9 cellular contexts compared by ENCODE assay signal in the genomic region with DNA sequence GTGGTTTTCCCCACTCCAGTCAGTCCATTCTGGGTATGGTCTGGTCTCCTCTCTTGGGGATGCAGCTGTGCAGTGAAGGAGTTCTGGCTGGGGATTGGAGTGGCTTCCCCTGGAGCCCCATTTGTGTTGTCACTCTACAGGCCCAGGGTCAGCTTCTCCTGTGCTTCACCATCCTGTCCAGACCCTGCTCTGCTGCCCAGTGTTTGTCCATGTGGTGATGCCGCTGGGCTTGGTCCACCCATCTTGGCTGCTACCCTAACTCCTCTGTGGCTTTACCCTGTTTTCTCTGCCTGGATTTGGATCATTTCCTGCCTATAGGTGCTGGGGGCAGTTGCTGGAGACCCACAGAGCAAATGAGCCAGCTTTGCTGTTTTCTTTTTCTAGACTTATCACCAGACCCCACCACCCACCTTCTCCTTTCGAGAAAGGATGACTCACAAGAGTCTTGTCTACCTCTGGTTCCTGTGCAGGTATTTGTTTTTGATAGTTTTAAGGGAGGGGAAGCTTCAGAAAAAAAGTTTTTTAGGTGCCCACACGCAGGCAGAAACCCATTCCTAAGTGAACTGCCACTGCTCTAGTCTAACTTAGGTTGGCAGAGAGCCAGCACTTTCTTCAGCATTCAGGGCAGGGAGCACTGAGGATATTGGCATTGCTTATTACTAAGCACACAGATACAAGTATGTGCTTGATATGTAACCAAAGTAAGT. TPM values are rescaled to one million over a fixed set of nuclear protein-coding genes. Genes with fewer than 3 reads are reported as not detected.
DNase-seq lines count a peak whose midpoint lies in the region; ATAC-seq and TF ChIP-seq lines count a peak whose summit lies in the region.
"Had no signal": no experiment of that assay in that cellular context is flagged by ENCODE, and none has a peak within 500 bp of the region (broad histone marks: within the 10 kb centered on the region; RNA-seq: fewer than 3 reads in every experiment).

No MANE protein-coding gene starts in this region.

- peak overlapping the region; percentile 35 for H3K27ac Mint-ChIP-seq in activated naive CD4-positive, alpha-beta T cell treated with anti-CD3 and anti-CD28 coated beads, Interleukin-2, amount 10 ng/mL, durations not matched to agents 7 days and 5 days
- peak overlapping the region; percentile 92 to 99 for H3K27ac Mint-ChIP-seq in stimulated activated naive CD8-positive, alpha-beta T cell treated with anti-CD3 and anti-CD28 coated beads, Interleukin-15, amount 100 ng/mL, for 72 hours

- peaks cover 33% of the 10 kb centered on the region for H3K36me3 ChIP-seq in cardiac muscle cell

- CTCF ChIA-PET in activated naive CD4-positive, alpha-beta T cell treated with anti-CD3 and anti-CD28 coated beads, Interleukin-2, amount 10 ng/mL, durations not matched to agents 7 days and 5 days (lab: Charles Lee), result interaction anchor here (1.5 kb wide), 1 partner anchor 10 kb away, joined by 4 read pairs; no protein-coding TSS in a partner anchor

- no peak for TF ChIP-seq CTCF in cardiac muscle cell (IDR thresholded peaks at IDR 0.05; ENCODE audit: low read depth, low read length)

- no peaks in the 10 kb centered on the region for H3K27me3 ChIP-seq in cardiac muscle cell

- H3K4me3 Mint-ChIP-seq in activated naive CD4-positive, alpha-beta T cell treated with anti-CD3 and anti-CD28 coated beads, Interleukin-2, amount 10 ng/mL, durations not matched to agents 7 days and 5 days, result no peak overlapping the region
- H3K4me3 Mint-ChIP-seq in stimulated activated naive CD8-positive, alpha-beta T cell treated with anti-CD3 and anti-CD28 coated beads, Interleukin-15, amount 100 ng/mL, for 72 hours, result peak overlapping the region; percentile 46 to 54

- no peaks in the 10 kb centered on the region for H3K9me3 ChIP-seq in cardiac muscle cell (ENCODE audit: low read depth)

- no peak overlapping the region for H3K4me3 ChIP-seq in cardiac muscle cell

- peaks cover 49% of the 10 kb centered on the region for H3K36me3 Mint-ChIP-seq in activated naive CD4-positive, alpha-beta T cell treated with anti-CD3 and anti-CD28 coated beads, Interleukin-2, amount 10 ng/mL, durations not matched to agents 7 days and 5 days

- peaks cover 20% of the 10 kb centered on the region for H3K4me1 Mint-ChIP-seq in activated naive CD4-positive, alpha-beta T cell treated with anti-CD3 and anti-CD28 coated beads, Interleukin-2, amount 10 ng/mL, durations not matched to agents 7 days and 5 days
- peaks cover 47% of the 10 kb centered on the region for H3K4me1 Mint-ChIP-seq in stimulated activated naive CD8-positive, alpha-beta T cell treated with anti-CD3 and anti-CD28 coated beads, Interleukin-15, amount 100 ng/mL, for 72 hours

- ATAC-seq in stimulated activated naive CD8-positive, alpha-beta T cell treated with anti-CD3 and anti-CD28 coated beads, Interleukin-15, amount 100 ng/mL, for 72 hours, result peak; percentile 80
- no peak for ATAC-seq in HG03457 (IDR thresholded peaks at IDR 0.05; ENCODE audit: unreplicated experiment)

- no peaks in the 10 kb centered on the region for H3K27me3 Mint-ChIP-seq in activated naive CD4-positive, alpha-beta T cell treated with anti-CD3 and anti-CD28 coated beads, Interleukin-2, amount 10 ng/mL, durations not matched to agents 7 days and 5 days
- no peaks in the 10 kb centered on the region for H3K27me3 Mint-ChIP-seq in stimulated activated naive CD8-positive, alpha-beta T cell treated with anti-CD3 and anti-CD28 coated beads, Interleukin-15, amount 100 ng/mL, for 72 hours

- DNase-seq in NCI-H82 (lab: John Stamatoyannopoulos, UW), result peak; percentile 18
- no peak for DNase-seq in NCI-H82 treated with DMSO at 0.1 percent for 48 hours (lab: John Stamatoyannopoulos, UW; ENCODE audit: unreplicated experiment)
- no peak for DNase-seq in activated naive CD4-positive, alpha-beta T cell treated with anti-CD3 and anti-CD28 coated beads, Interleukin-2, amount 10 ng/mL, durations not matched to agents 7 days and 5 days
- peak; percentile 29 to 66 for DNase-seq in cardiac muscle cell (ENCODE audit: low read depth in 1 of 2, low spot score in 1 of 2)
- peak in 1 of 2 donors; percentile 19 for DNase-seq in stimulated activated naive CD8-positive, alpha-beta T cell treated with anti-CD3 and anti-CD28 coated beads, Interleukin-15, amount 100 ng/mL, for 72 hours
- DNase-seq in NCI-H748 treated with DMSO at 0.1 percent for 48 hours (lab: John Stamatoyannopoulos, UW), result no peak
- DNase-seq in NCI-H748 (lab: John Stamatoyannopoulos, UW; ENCODE audit: unreplicated experiment), result no peak
- DNase-seq: NCI-H2081 treated with DMSO at 0.1 percent for 48 hours had no signal

- H3K9me3 Mint-ChIP-seq in activated naive CD4-positive, alpha-beta T cell treated with anti-CD3 and anti-CD28 coated beads, Interleukin-2, amount 10 ng/mL, durations not matched to agents 7 days and 5 days, result no peaks in the 10 kb centered on the region
- H3K9me3 Mint-ChIP-seq in stimulated activated naive CD8-positive, alpha-beta T cell treated with anti-CD3 and anti-CD28 coated beads, Interleukin-15, amount 100 ng/mL, for 72 hours, result no peaks in the 10 kb centered on the region

- H3K27ac ChIP-seq in cardiac muscle cell, result no peak overlapping the region

- peaks cover 12% of the 10 kb centered on the region for H3K4me1 ChIP-seq in cardiac muscle cell (ENCODE audit: low read depth)

RNA-seq across cellular contexts. Expression of a gene that starts 8.5 kb away (rescaled TPM):
- 30.8 and 43.2 TPM in 2 replicates for total RNA-seq in cardiac muscle cell
- 58.4 and 85.5 TPM in 2 replicates for polyA plus RNA-seq in cardiac muscle cell

RNA-seq across cellular contexts. Expression of a gene that starts 8.7 kb away (rescaled TPM):
- 33.6 and 38.3 TPM in 2 replicates for total RNA-seq in cardiac muscle cell
- 56.5 and 75.0 TPM in 2 replicates for polyA plus RNA-seq in cardiac muscle cell

RNA-seq across cellular contexts. Expression of a gene that starts 28.5 kb away (rescaled TPM):
- 912 and 1,364 TPM in 2 replicates for total RNA-seq in cardiac muscle cell
- 1,322 and 1,889 TPM in 2 replicates for polyA plus RNA-seq in cardiac muscle cell

RNA-seq across cellular contexts. Expression of a gene that starts 43.7 kb away (rescaled TPM):
- 94.0 and 124 TPM in 2 replicates for total RNA-seq in cardiac muscle cell
- 72.5 and 85.6 TPM in 2 replicates for polyA plus RNA-seq in cardiac muscle cell

RNA-seq across cellular contexts. Expression of a gene that starts 44.2 kb away (rescaled TPM):
- total RNA-seq in cardiac muscle cell, result 9.5 and 13.5 TPM in 2 replicates
- polyA plus RNA-seq in cardiac muscle cell, result 13.1 and 15.8 TPM in 2 replicates

Comparison
In these comparisons a context has a peak if more than half of its experiments do, and no peak if none do; other contexts are left out.
1. DNase-seq: peak in NCI-H82 (single experiment) and cardiac muscle cell (2 of 2); none in NCI-H82 treated with DMSO at 0.1 percent for 48 hours (single experiment), activated naive CD4-positive, alpha-beta T cell treated with anti-CD3 and anti-CD28 coated beads, Interleukin-2, amount 10 ng/mL, durations not matched to agents 7 days and 5 days (single experiment), NCI-H748 treated with DMSO at 0.1 percent for 48 hours (single experiment) and NCI-H748 (single experiment).